18 cellular contexts compared by ENCODE assay signal in the genomic region with DNA sequence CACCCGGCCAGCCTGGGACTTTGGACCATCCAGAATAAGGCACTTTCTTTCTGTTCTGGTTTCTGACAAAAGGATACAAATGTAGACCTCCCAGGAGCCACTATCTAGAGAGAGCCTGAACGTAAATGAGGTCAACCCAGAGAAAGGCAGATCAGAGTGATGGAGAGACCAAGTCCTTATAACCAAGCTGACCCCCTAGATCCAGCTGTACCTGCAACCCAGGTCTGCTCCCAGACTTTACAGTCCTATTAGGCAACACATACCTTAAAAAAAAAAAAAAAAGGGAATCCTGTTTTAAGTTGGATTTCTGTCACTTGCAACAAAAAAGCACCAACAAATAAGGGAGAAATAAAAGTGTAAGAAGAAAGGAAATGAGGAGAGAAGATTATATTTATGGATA. TPM values are rescaled to one million over a fixed set of nuclear protein-coding genes. Genes with fewer than 3 reads are reported as not detected.
DNase-seq lines count a peak whose midpoint lies in the region; ATAC-seq and TF ChIP-seq lines count a peak whose summit lies in the region.
"Had no signal": no experiment of that assay in that cellular context is flagged by ENCODE, and none has a peak within 500 bp of the region (broad histone marks: within the 10 kb centered on the region; RNA-seq: fewer than 3 reads in every experiment).

No MANE protein-coding gene starts in this region.

- H3K27me3 Mint-ChIP-seq in T-helper 1 cell treated with Interleukin-12 subunit alpha and Interleukin-12 subunit beta and Interleukin-4 antibody, amounts not matched to agents 30 μg/mL and 1 μg/mL, for 36 hours (ENCODE audit: low read depth): no peaks in the 10 kb centered on the region
- no peaks in the 10 kb centered on the region for H3K27me3 Mint-ChIP-seq in activated T-helper 17 cell treated with anti-CD3 and anti-CD28 coated beads, Interleukin-2, amount 50 U/mL, for 72 hours
- H3K27me3 Mint-ChIP-seq: B cell; CD4-positive, alpha-beta T cell had no signal

- H3K4me3 Mint-ChIP-seq in T-helper 1 cell treated with Interleukin-12 subunit alpha and Interleukin-12 subunit beta and Interleukin-4 antibody, amounts not matched to agents 30 μg/mL and 1 μg/mL, for 36 hours: no peak overlapping the region
- H3K4me3 Mint-ChIP-seq in activated T-helper 17 cell treated with anti-CD3 and anti-CD28 coated beads, Interleukin-2, amount 50 U/mL, for 72 hours: peak overlapping the region; percentile 60
- H3K4me3 Mint-ChIP-seq: B cell; CD4-positive, alpha-beta T cell; CD8-positive, alpha-beta T cell had no signal

- no peak for TF ChIP-seq CTCF in heart left ventricle (IDR thresholded peaks at IDR 0.05)

- peak overlapping the region; percentile 7 for H3K27ac Mint-ChIP-seq in T-helper 1 cell treated with Interleukin-12 subunit alpha and Interleukin-12 subunit beta and Interleukin-4 antibody, amounts not matched to agents 30 μg/mL and 1 μg/mL, for 36 hours
- H3K27ac Mint-ChIP-seq in activated T-helper 17 cell treated with anti-CD3 and anti-CD28 coated beads, Interleukin-2, amount 50 U/mL, for 72 hours: peak overlapping the region; percentile 11
- H3K27ac Mint-ChIP-seq: B cell; CD4-positive, alpha-beta T cell; CD8-positive, alpha-beta T cell had no signal

- no peaks in the 10 kb centered on the region for H3K27me3 ChIP-seq in heart left ventricle
- H3K27me3 ChIP-seq: BLaER1 treated with 17β-estradiol and CSF1 and Interleukin-3, amounts not matched to agents 10 nM and 100 nM had no signal

- peaks cover 0 to 17% (median 7%) of the 10 kb centered on the region in 12 donors for H3K9me3 ChIP-seq in heart left ventricle
- H3K9me3 ChIP-seq: A549, Caco-2 had no signal

- no peak overlapping the region for H3K27ac ChIP-seq in heart left ventricle
- H3K27ac ChIP-seq: 22Rv1; A549; BLaER1 treated with 17β-estradiol and CSF1 and Interleukin-3, amounts not matched to agents 10 nM and 100 nM; C4-2B had no signal

- peaks cover 6% of the 10 kb centered on the region for H3K4me1 Mint-ChIP-seq in T-helper 1 cell treated with Interleukin-12 subunit alpha and Interleukin-12 subunit beta and Interleukin-4 antibody, amounts not matched to agents 30 μg/mL and 1 μg/mL, for 36 hours (ENCODE audit: low read depth)
- H3K4me1 Mint-ChIP-seq in activated T-helper 17 cell treated with anti-CD3 and anti-CD28 coated beads, Interleukin-2, amount 50 U/mL, for 72 hours: peaks cover 3% of the 10 kb centered on the region
- H3K4me1 Mint-ChIP-seq: B cell had no signal

- peaks cover 0 to 26% (median 13%) of the 10 kb centered on the region in 9 donors for H3K36me3 ChIP-seq in heart left ventricle

- ATAC-seq in activated T-helper 17 cell treated with anti-CD3 and anti-CD28 coated beads, Interleukin-2, amount 50 U/mL, for 72 hours (replicated peaks): no peak
- ATAC-seq in heart left ventricle (no peak), GM18907 (IDR thresholded peaks at IDR 0.05; ENCODE audit: unreplicated experiment) (no peak)
- ATAC-seq: A549; CD8-positive, alpha-beta T cell had no signal

- no peak for DNase-seq in T-helper 1 cell
- peak; percentile 14 for DNase-seq in mesenteric fat pad (ENCODE audit: low spot score)
- DNase-seq in heart left ventricle: no peak
- DNase-seq: AML-193; Caco-2; Calu3; CD4-positive, alpha-beta T cell; CD8-positive, alpha-beta T cell; DMS79 treated with DMSO at 0.1 percent for 48 hours; GF-D8 had no signal

- peaks cover 14% of the 10 kb centered on the region for H3K9me3 Mint-ChIP-seq in T-helper 1 cell treated with Interleukin-12 subunit alpha and Interleukin-12 subunit beta and Interleukin-4 antibody, amounts not matched to agents 30 μg/mL and 1 μg/mL, for 36 hours
- H3K9me3 Mint-ChIP-seq in activated T-helper 17 cell treated with anti-CD3 and anti-CD28 coated beads, Interleukin-2, amount 50 U/mL, for 72 hours: no peaks in the 10 kb centered on the region

- H3K4me3 ChIP-seq in heart left ventricle: no peak overlapping the region
- H3K4me3 ChIP-seq: A549; BLaER1 treated with 17β-estradiol and CSF1 and Interleukin-3, amounts not matched to agents 10 nM and 100 nM had no signal

- peaks cover 37% of the 10 kb centered on the region for H3K36me3 Mint-ChIP-seq in T-helper 1 cell treated with Interleukin-12 subunit alpha and Interleukin-12 subunit beta and Interleukin-4 antibody, amounts not matched to agents 30 μg/mL and 1 μg/mL, for 36 hours (ENCODE audit: low read depth)
- peaks cover 54% of the 10 kb centered on the region for H3K36me3 Mint-ChIP-seq in activated T-helper 17 cell treated with anti-CD3 and anti-CD28 coated beads, Interleukin-2, amount 50 U/mL, for 72 hours (ENCODE audit: low read depth)

- TF ChIP-seq POLR2A in heart left ventricle (IDR thresholded peaks at IDR 0.05): no peak

- peaks cover 0 to 6% (median 0%) of the 10 kb centered on the region in 12 donors for H3K4me1 ChIP-seq in heart left ventricle
- H3K4me1 ChIP-seq: A549; BLaER1 treated with 17β-estradiol and CSF1 and Interleukin-3, amounts not matched to agents 10 nM and 100 nM had no signal

- intact Hi-C loops in heart left ventricle (cut with DNase I): no loop called here

- WGBS in heart left ventricle, 4 donors: 94 to 100% (median 95%) methylated on average over 2 of the region's 2 CpGs

RNA-seq across cellular contexts. Expression of gene CPPED1, which starts 23.2 kb away (rescaled TPM):
- total RNA-seq in activated T-helper 17 cell treated with anti-CD3 and anti-CD28 coated beads, Interleukin-2, amount 50 U/mL, for 72 hours: 10 to 100 TPM; 27.5 to 44.5 TPM
- 22.7 TPM for total RNA-seq in mesenteric fat pad
- 10 to 100 TPM in 6 of 9 donors, 1 to 10 TPM in 3; 5.6 to 25.1 (median 12.6) TPM for total RNA-seq in heart left ventricle
- 1 to 10 TPM; 6.6 to 6.8 TPM for polyA plus RNA-seq in heart left ventricle
- total RNA-seq: Calu3 had no signal
